16 cellular contexts compared by ENCODE assay signal in genomic region chr19:35703343-35703742, GRCh38. TPM values are rescaled to one million over a fixed set of nuclear protein-coding genes. Genes with fewer than 3 reads are reported as not detected.
A peak's percentile ranks its signal among the peaks of the same experiment; 100 is the strongest.
DNase-seq lines count a peak whose midpoint lies in the region; ATAC-seq and TF ChIP-seq lines count a peak whose summit lies in the region.
"Had no signal": no experiment of that assay in that cellular context is flagged by ENCODE, and none has a peak within 500 bp of the region (broad histone marks: within the 10 kb centered on the region; RNA-seq: fewer than 3 reads in every experiment).

No MANE protein-coding gene starts in this region.

- DNase-seq in DMS 273 (lab: John Stamatoyannopoulos, UW; ENCODE audit: unreplicated experiment) (peak; percentile 21), DMS 273 treated with DMSO at 0.1 percent for 48 hours (lab: John Stamatoyannopoulos, UW) (no peak), GM06990 (ENCODE audit: extremely low read depth, insufficient read length) (no peak), T-helper 17 cell (no peak), inferior parietal cortex (ENCODE audit: extremely low spot score) (no peak), amniotic stem cell (lab: John Stamatoyannopoulos, UW) (no peak), immature natural killer cell (no peak)
- no peak for DNase-seq in natural killer cell treated with Interleukin-12 subunit alpha and Interleukin-12 subunit beta and Interleukin-15 and Interleukin-18, amount 100 ng/mL, for 72 hours (ENCODE audit: low spot score)
- DNase-seq: activated effector memory CD4-positive, alpha-beta T cell treated with anti-CD3 and anti-CD28 coated beads, Interleukin-2, amount 50 U/mL, for 16 hours; CD4-positive, alpha-beta memory T cell; GDM1; stimulated activated CD4-positive, alpha-beta T cell treated with anti-CD3 and anti-CD28 coated beads, Interleukin-2, amount 100 ng/mL, for 48 hours had no signal

- H3K4me3 Mint-ChIP-seq in T-helper 17 cell = peak overlapping the region; percentile 97
- H3K4me3 Mint-ChIP-seq in natural killer cell treated with Interleukin-12 subunit alpha and Interleukin-12 subunit beta and Interleukin-15 and Interleukin-18, amount 100 ng/mL, for 72 hours = peak overlapping the region; percentile 98
- H3K4me3 Mint-ChIP-seq in immature natural killer cell = peak overlapping the region in 1 of 5 donors; percentile 96

- no peak for TF ChIP-seq CTCF in GM06990 (IDR thresholded peaks at IDR 0.05; ENCODE audit: insufficient read depth, low read length, poor library complexity, severe bottlenecking)

- H3K4me3 ChIP-seq in GM06990 (replicated peaks; ENCODE audit: low read depth, low read length) = peak overlapping the region; percentile 82; the same call in 1 of the 2 replicates

- H3K9me3 Mint-ChIP-seq in natural killer cell treated with Interleukin-12 subunit alpha and Interleukin-12 subunit beta and Interleukin-15 and Interleukin-18, amount 100 ng/mL, for 72 hours = no peaks in the 10 kb centered on the region
- H3K9me3 Mint-ChIP-seq in immature natural killer cell = no peaks in the 10 kb centered on the region

- H3K36me3 Mint-ChIP-seq in T-helper 17 cell (ENCODE audit: low read depth) (no peaks in the 10 kb centered on the region), immature natural killer cell (no peaks in the 10 kb centered on the region)
- no peaks in the 10 kb centered on the region for H3K36me3 Mint-ChIP-seq in natural killer cell treated with Interleukin-12 subunit alpha and Interleukin-12 subunit beta and Interleukin-15 and Interleukin-18, amount 100 ng/mL, for 72 hours

- no peaks in the 10 kb centered on the region for H3K27me3 ChIP-seq in GM06990 (replicated peaks; ENCODE audit: control insufficient read depth, insufficient read depth, low read length)
- H3K27me3 ChIP-seq: ascending aorta, right atrium auricular region, SJSA1, tibial nerve had no signal

- H3K27ac Mint-ChIP-seq in T-helper 17 cell (no peak overlapping the region), immature natural killer cell (no peak overlapping the region)
- H3K27ac Mint-ChIP-seq in natural killer cell treated with Interleukin-12 subunit alpha and Interleukin-12 subunit beta and Interleukin-15 and Interleukin-18, amount 100 ng/mL, for 72 hours = no peak overlapping the region

- H3K27me3 Mint-ChIP-seq in T-helper 17 cell (peaks cover 6% of the 10 kb centered on the region), immature natural killer cell (ENCODE audit: low read depth in 3 of 3) (peaks cover 2 to 9% (median 2%) of the 10 kb centered on the region in 3 donors)
- H3K27me3 Mint-ChIP-seq in natural killer cell treated with Interleukin-12 subunit alpha and Interleukin-12 subunit beta and Interleukin-15 and Interleukin-18, amount 100 ng/mL, for 72 hours = peaks cover 0 to 3% of the 10 kb centered on the region in 2 donors

- no peaks in the 10 kb centered on the region for H3K9me3 ChIP-seq in T-helper 17 cell (ENCODE audit: control insufficient read depth, low read length, poor library complexity, severe bottlenecking)
- H3K9me3 ChIP-seq: ascending aorta, right atrium auricular region, tibial nerve had no signal

- ATAC-seq in T-helper 17 cell = no peak
- no peak for ATAC-seq in natural killer cell treated with Interleukin-12 subunit alpha and Interleukin-12 subunit beta and Interleukin-15 and Interleukin-18, amount 100 ng/mL, for 72 hours

- H3K36me3 ChIP-seq in GM06990 (ENCODE audit: control insufficient read depth, insufficient read depth, low read length) = no peaks in the 10 kb centered on the region
- H3K36me3 ChIP-seq: ascending aorta, right atrium auricular region, SJSA1, tibial nerve had no signal

- peaks cover 6% of the 10 kb centered on the region for H3K4me1 Mint-ChIP-seq in T-helper 17 cell
- H3K4me1 Mint-ChIP-seq in natural killer cell treated with Interleukin-12 subunit alpha and Interleukin-12 subunit beta and Interleukin-15 and Interleukin-18, amount 100 ng/mL, for 72 hours (ENCODE audit: low read depth in 2 of 2) = peaks cover 9 to 16% of the 10 kb centered on the region in 2 donors
- H3K4me1 Mint-ChIP-seq in immature natural killer cell = peaks cover 5 to 9% of the 10 kb centered on the region in 2 donors

RNA-seq across cellular contexts. Expression of gene ZBTB32, which starts 1.0 kb away (rescaled TPM):
- 1 to 10 TPM; 3.4 to 5.0 TPM for total RNA-seq in T-helper 17 cell
- total RNA-seq in natural killer cell treated with Interleukin-12 subunit alpha and Interleukin-12 subunit beta and Interleukin-15 and Interleukin-18, amount 100 ng/mL, for 72 hours = 100 to 1,000 TPM; 191 to 295 TPM
- polyA plus RNA-seq in immature natural killer cell = not detected
- total RNA-seq: ascending aorta, right atrium auricular region, SJSA1, tibial nerve had no signal

RNA-seq across cellular contexts. Expression of gene KMT2B, which starts 14.5 kb away (rescaled TPM):
- 10 to 100 TPM; 74.0 to 76.1 TPM for total RNA-seq in T-helper 17 cell
- 100 to 1,000 TPM in 1 of 2 donors, 10 to 100 TPM in 1; 80.1 to 137 TPM for total RNA-seq in natural killer cell treated with Interleukin-12 subunit alpha and Interleukin-12 subunit beta and Interleukin-15 and Interleukin-18, amount 100 ng/mL, for 72 hours
- 1 to 10 TPM in 1 of 3 donors, under 1 TPM in 1, not detected in 1; 0.30 to 1.8 TPM for polyA plus RNA-seq in immature natural killer cell

RNA-seq across cellular contexts. Expression of gene UPK1A, which starts 37.0 kb away (rescaled TPM):
- total RNA-seq in T-helper 17 cell = under 1 TPM in 1 of 2 donors, not detected in 1; 0.44 TPM
- under 1 TPM; 0.38 to 0.70 TPM for total RNA-seq in natural killer cell treated with Interleukin-12 subunit alpha and Interleukin-12 subunit beta and Interleukin-15 and Interleukin-18, amount 100 ng/mL, for 72 hours
- polyA plus RNA-seq in immature natural killer cell = not detected
- total RNA-seq: ascending aorta, right atrium auricular region, SJSA1, tibial nerve had no signal
- polyA plus RNA-seq: CD4-positive, alpha-beta memory T cell had no signal

RNA-seq across cellular contexts. Expression of gene IGFLR1, which starts 38.9 kb away (rescaled TPM):
- total RNA-seq in T-helper 17 cell = 10 to 100 TPM; 48.1 to 59.0 TPM
- total RNA-seq in natural killer cell treated with Interleukin-12 subunit alpha and Interleukin-12 subunit beta and Interleukin-15 and Interleukin-18, amount 100 ng/mL, for 72 hours = 100 to 1,000 TPM in 1 of 2 donors, 10 to 100 TPM in 1; 80.4 to 193 TPM
- 100 to 1,000 TPM in 2 of 3 donors, 10 to 100 TPM in 1; 94.6 to 116 (median 109) TPM for polyA plus RNA-seq in immature natural killer cell
- total RNA-seq: ascending aorta had no signal

RNA-seq across cellular contexts. Expression of gene U2AF1L4, which starts 41.9 kb away (rescaled TPM):
- total RNA-seq in T-helper 17 cell = 10 to 100 TPM; 48.1 to 68.2 TPM
- total RNA-seq in natural killer cell treated with Interleukin-12 subunit alpha and Interleukin-12 subunit beta and Interleukin-15 and Interleukin-18, amount 100 ng/mL, for 72 hours = 10 to 100 TPM; 17.0 to 19.1 TPM
- polyA plus RNA-seq in immature natural killer cell = 10 to 100 TPM; 11.8 to 21.4 (median 15.8) TPM
- total RNA-seq: ascending aorta had no signal

Comparison
In these comparisons a context has a peak if more than half of its experiments do, and no peak if none do; other contexts are left out.
1. RNA of gene ZBTB32, which starts 1.0 kb away (total RNA-seq): 191 to 295 TPM in natural killer cell treated with Interleukin-12 subunit alpha and Interleukin-12 subunit beta and Interleukin-15 and Interleukin-18, amount 100 ng/mL, for 72 hours; 3.4 to 5.0 TPM in T-helper 17 cell; every median in the first group is over 10 times any median in the second.